Comparison of ENCODE assay signal across 17 cellular contexts in the genomic region with DNA sequence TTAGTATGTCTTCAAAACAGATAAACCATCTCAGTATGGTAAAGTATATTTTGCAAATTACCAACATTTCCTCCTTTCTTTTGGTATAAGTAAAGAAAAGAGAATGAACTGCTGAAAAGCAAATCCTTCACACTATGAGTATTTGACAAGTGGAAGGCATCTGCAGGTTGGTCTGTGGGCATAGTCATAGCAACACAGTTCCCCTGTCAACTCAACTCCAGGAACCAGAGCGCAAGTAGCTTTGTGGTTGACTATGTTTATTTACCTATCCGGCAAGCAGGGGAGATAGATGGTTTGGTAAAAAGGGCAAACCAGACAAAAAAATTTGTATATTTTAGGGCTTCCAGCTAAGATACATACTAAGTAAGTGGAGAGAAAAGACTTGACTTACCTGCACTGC.
DNase-seq lines count a peak whose midpoint lies in the region; ATAC-seq and TF ChIP-seq lines count a peak whose summit lies in the region.
"Had no signal": no experiment of that assay in that cellular context is flagged by ENCODE, and none has a peak within 500 bp of the region (broad histone marks: within the 10 kb centered on the region; RNA-seq: fewer than 3 reads in every experiment).

No MANE protein-coding gene starts in this region.

- no peaks in the 10 kb centered on the region for H3K27me3 Mint-ChIP-seq in activated CD4-positive, alpha-beta memory T cell treated with anti-CD3 and anti-CD28 coated beads, Interleukin-2, amount 10 ng/mL, durations not matched to agents 7 days and 5 days

- DNase-seq in NCI-H2107 treated with DMSO at 0.1 percent for 48 hours (lab: John Stamatoyannopoulos, UW; ENCODE audit: unreplicated experiment) (peak; percentile 25), NCI-H2107 (lab: John Stamatoyannopoulos, UW) (no peak), ELR (ENCODE audit: low read depth) (peak; percentile 37), myocyte (ENCODE audit: low read depth) (peak; percentile 12), GM10248 (ENCODE audit: extremely low spot score) (no peak), cerebellar cortex (ENCODE audit: low spot score) (no peak)
- peak; percentile 47 for DNase-seq in activated CD4-positive, alpha-beta memory T cell treated with anti-CD3 and anti-CD28 coated beads, Interleukin-2, amount 10 ng/mL, durations not matched to agents 7 days and 5 days
- DNase-seq: activated effector memory CD4-positive, alpha-beta T cell treated with Interleukin-2 at 50 U/mL for 16 hours; endodermal cell; foreskin melanocyte; GF-D8; MM.1S; NCI-H2081; NCI-H82; right cardiac atrium had no signal

- no peak for TF ChIP-seq CTCF in GM10248 (IDR thresholded peaks at IDR 0.05; ENCODE audit: control extremely low read depth, extremely low read depth, low read depth, missing control alignments)

- no peak overlapping the region for H3K27ac Mint-ChIP-seq in activated CD4-positive, alpha-beta memory T cell treated with anti-CD3 and anti-CD28 coated beads, Interleukin-2, amount 10 ng/mL, durations not matched to agents 7 days and 5 days

- POLR2A ChIA-PET in activated CD4-positive, alpha-beta memory T cell treated with anti-CD3 and anti-CD28 coated beads, Interleukin-2, amount 10 ng/mL, durations not matched to agents 7 days and 5 days (lab: Charles Lee): interaction anchor here (1.0 to 1.6 kb wide), 2 partner anchors 9 to 63 kb away, joined by 3 to 8 read pairs; no protein-coding TSS in a partner anchor
- POLR2A ChIA-PET in GM10248 (lab: Yijun Ruan, JAX): no interaction called here

- H3K36me3 Mint-ChIP-seq in activated CD4-positive, alpha-beta memory T cell treated with anti-CD3 and anti-CD28 coated beads, Interleukin-2, amount 10 ng/mL, durations not matched to agents 7 days and 5 days (ENCODE audit: low read depth): peaks cover 22% of the 10 kb centered on the region

- no peak for ATAC-seq in GM21737 (IDR thresholded peaks at IDR 0.05; ENCODE audit: unreplicated experiment)
- ATAC-seq: A549, right cardiac atrium had no signal

- peaks cover 46% of the 10 kb centered on the region for H3K4me1 Mint-ChIP-seq in activated CD4-positive, alpha-beta memory T cell treated with anti-CD3 and anti-CD28 coated beads, Interleukin-2, amount 10 ng/mL, durations not matched to agents 7 days and 5 days

- H3K9me3 Mint-ChIP-seq in activated CD4-positive, alpha-beta memory T cell treated with anti-CD3 and anti-CD28 coated beads, Interleukin-2, amount 10 ng/mL, durations not matched to agents 7 days and 5 days: no peaks in the 10 kb centered on the region
- H3K9me3 Mint-ChIP-seq: endodermal cell had no signal

- H3K4me3 Mint-ChIP-seq in activated CD4-positive, alpha-beta memory T cell treated with anti-CD3 and anti-CD28 coated beads, Interleukin-2, amount 10 ng/mL, durations not matched to agents 7 days and 5 days: no peak overlapping the region
- H3K4me3 Mint-ChIP-seq: endodermal cell had no signal

- CTCF ChIA-PET in activated CD4-positive, alpha-beta memory T cell treated with anti-CD3 and anti-CD28 coated beads, Interleukin-2, amount 10 ng/mL, durations not matched to agents 7 days and 5 days (lab: Charles Lee): interaction anchor here (0.6 to 2.1 kb wide), 3 partner anchors 68 to 98 kb away, joined by 3 to 5 read pairs (median 3); no protein-coding TSS in a partner anchor
- CTCF ChIA-PET in GM10248 (lab: Yijun Ruan, JAX): interaction anchor here (0.9 to 1.5 kb wide), 3 partner anchors 22 to 88 kb away, joined by 3 to 5 read pairs (median 3); no protein-coding TSS in a partner anchor

Comparison
In these comparisons a context has a peak if more than half of its experiments do, and no peak if none do; other contexts are left out.
1. DNase-seq: peak in NCI-H2107 treated with DMSO at 0.1 percent for 48 hours (single experiment), ELR (single experiment), activated CD4-positive, alpha-beta memory T cell treated with anti-CD3 and anti-CD28 coated beads, Interleukin-2, amount 10 ng/mL, durations not matched to agents 7 days and 5 days (single experiment) and myocyte (single experiment); none in NCI-H2107 (single experiment), GM10248 (single experiment) and cerebellar cortex (single experiment).